ENCODE assay signal across 10 cellular contexts in the genomic region with DNA sequence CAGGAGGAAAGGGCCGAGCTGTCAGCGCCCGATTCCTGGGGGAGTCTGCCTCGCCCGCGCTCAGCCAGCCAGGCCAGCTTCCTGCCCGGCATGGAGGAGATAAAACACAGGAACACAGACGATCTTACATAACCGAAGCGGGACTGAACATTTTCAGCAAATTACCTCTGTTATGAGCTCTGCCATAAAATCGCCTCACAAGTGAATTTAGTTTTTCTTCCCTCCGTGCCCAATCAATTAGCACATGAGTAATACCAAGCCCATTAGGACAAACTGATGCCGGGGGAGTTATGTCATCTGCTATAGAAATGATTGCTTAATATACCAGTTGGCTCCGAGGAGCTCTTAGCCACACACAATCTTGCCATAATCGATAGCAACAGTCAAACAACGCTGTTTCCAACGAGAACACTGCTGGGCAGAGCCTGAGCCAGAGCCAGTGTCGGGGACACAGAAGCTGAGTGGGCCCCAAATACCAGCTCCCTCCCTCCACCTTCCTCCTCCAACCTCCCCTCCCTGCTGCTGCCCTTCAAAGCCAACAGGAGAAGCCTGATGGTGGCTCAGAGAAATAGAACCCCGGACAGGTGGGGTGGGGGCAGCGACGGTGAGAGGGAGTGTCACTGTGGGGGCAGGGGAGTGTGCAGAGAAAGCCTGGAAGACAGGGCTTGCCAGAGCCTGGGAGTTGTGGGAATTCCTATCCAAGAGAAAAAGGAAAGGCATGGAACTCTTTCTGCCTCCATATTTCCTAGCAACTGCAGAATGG.
DNase-seq lines count a peak whose midpoint lies in the region; ATAC-seq and TF ChIP-seq lines count a peak whose summit lies in the region.
"Had no signal": no experiment of that assay in that cellular context is flagged by ENCODE, and none has a peak within 500 bp of the region (broad histone marks: within the 10 kb centered on the region; RNA-seq: fewer than 3 reads in every experiment).

No MANE protein-coding gene starts in this region.

- H4K20me1 ChIP-seq in smooth muscle cell (ENCODE audit: low read depth): no peaks in the 10 kb centered on the region

- H3K4me1 ChIP-seq in iPS-15b (ENCODE audit: control insufficient read depth, insufficient read depth, low read length) (peaks cover 4% of the 10 kb centered on the region), smooth muscle cell (ENCODE audit: low read depth) (peaks cover 23% of the 10 kb centered on the region)

- peak; percentile 49 for DNase-seq in NCI-H748 (lab: John Stamatoyannopoulos, UW; ENCODE audit: unreplicated experiment)
- no peak for DNase-seq in NCI-H748 treated with DMSO at 0.1 percent for 48 hours (lab: John Stamatoyannopoulos, UW)
- peak; percentile 61 for DNase-seq in amniotic epithelial cell (ENCODE audit: low read depth)
- DNase-seq in smooth muscle cell (lab: John Stamatoyannopoulos, UW; ENCODE audit: unreplicated experiment): no peak
- DNase-seq in left colon: no peak

- ATAC-seq in GM18867 (IDR thresholded peaks at IDR 0.05; ENCODE audit: unreplicated experiment) (no peak), left colon (no peak), GM21825 (IDR thresholded peaks at IDR 0.05; ENCODE audit: unreplicated experiment) (no peak)

- H2AFZ ChIP-seq in smooth muscle cell (ENCODE audit: low read depth): peak overlapping the region; percentile 49

- peak overlapping the region; percentile 41 for H3K27ac ChIP-seq in smooth muscle cell (ENCODE audit: low read depth)
- H3K27ac ChIP-seq: C4-2B had no signal

- no peak for TF ChIP-seq CTCF in smooth muscle cell (IDR thresholded peaks at IDR 0.05; ENCODE audit: borderline replicate concordance, insufficient read depth, poor library complexity, severe bottlenecking)

- H3K9me3 ChIP-seq in iPS-15b (ENCODE audit: control insufficient read depth, insufficient read depth, low read length): no peaks in the 10 kb centered on the region
- H3K9me3 ChIP-seq in smooth muscle cell (replicated peaks; ENCODE audit: low read depth): no peaks in the 10 kb centered on the region

- H3K9ac ChIP-seq in iPS-15b (ENCODE audit: low read depth, low read length) (no peak overlapping the region), smooth muscle cell (ENCODE audit: low read depth) (no peak overlapping the region)

- no peaks in the 10 kb centered on the region for H3K36me3 ChIP-seq in iPS-15b (ENCODE audit: control insufficient read depth, insufficient read depth, low read length)
- no peaks in the 10 kb centered on the region for H3K36me3 ChIP-seq in smooth muscle cell (ENCODE audit: low read depth)

- H3K27me3 ChIP-seq in iPS-15b (ENCODE audit: control insufficient read depth, insufficient read depth, low read length) (peaks cover 9% of the 10 kb centered on the region), smooth muscle cell (ENCODE audit: low read depth) (no peaks in the 10 kb centered on the region)

- H3K79me2 ChIP-seq in smooth muscle cell (ENCODE audit: low read depth): no peaks in the 10 kb centered on the region

- peaks cover 13% of the 10 kb centered on the region for H3F3A ChIP-seq in smooth muscle cell (ENCODE audit: low read depth)

- H3K4me3 ChIP-seq in iPS-15b (ENCODE audit: low read depth, low read length) (peak overlapping the region; percentile 47), smooth muscle cell (peak overlapping the region; percentile 25)
- H3K4me3 ChIP-seq: skin epidermis had no signal

- H3K4me2 ChIP-seq in smooth muscle cell: peak overlapping the region; percentile 85

- intact Hi-C loops in left colon (cut with DNase I, micrococcal nuclease): no loop called here

- 6% methylated on average over 21 of the region's 21 CpGs for WGBS in smooth muscle cell (ENCODE audit: low lambda C conversion rate)

Comparison
In these comparisons a context has a peak if more than half of its experiments do, and no peak if none do; other contexts are left out.
1. DNase-seq: peak in NCI-H748 (single experiment) and amniotic epithelial cell (single experiment); none in NCI-H748 treated with DMSO at 0.1 percent for 48 hours (single experiment), smooth muscle cell (single experiment) and left colon (0 of 2).